Comparison of ENCODE assay signal across 1 cellular context in the genomic region with DNA sequence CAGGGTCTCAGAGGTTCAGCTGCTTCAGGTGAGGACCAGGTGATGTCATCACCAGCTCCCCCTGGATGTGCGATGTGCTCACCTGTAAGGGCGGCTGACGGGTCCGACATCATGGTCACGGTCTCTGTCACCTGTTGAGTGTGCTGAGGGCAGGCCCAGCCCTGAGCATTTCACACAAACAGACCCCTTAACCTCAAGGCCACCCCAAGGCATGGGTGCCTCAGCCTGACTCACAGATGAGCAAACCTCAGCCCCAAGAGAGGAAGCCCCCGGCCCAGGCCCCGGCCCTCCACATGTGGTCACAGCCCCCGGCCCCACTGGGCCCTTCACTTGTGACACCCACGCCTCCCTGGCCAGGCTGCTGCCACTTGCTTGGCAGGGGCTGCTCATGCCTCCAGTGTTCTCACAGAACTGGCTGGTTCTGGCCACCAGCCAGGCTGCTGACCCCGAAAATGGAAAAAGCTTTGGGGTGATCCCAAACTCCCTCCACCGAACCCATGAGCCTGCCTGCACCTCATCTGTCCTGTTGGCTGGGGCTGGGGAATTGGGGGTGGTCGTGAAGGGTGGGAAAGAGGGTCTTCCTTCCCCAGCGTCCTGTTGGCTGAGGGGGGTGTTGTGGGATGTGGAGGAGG.
A peak's percentile ranks its signal among the peaks of the same experiment; 100 is the strongest.
TF ChIP-seq lines count a peak whose summit lies in the region.

No MANE protein-coding gene starts in this region.

TF ChIP-seq in HepG2, 621 proteins besides CTCF, POLR2A, EP300 and RAD21 (continued from another document):
- peak; percentile 55 for TF ChIP-seq CREB1 (IDR thresholded peaks at IDR 0.05)
- no peak for TF ChIP-seq CREB1 (CRISPR knock-in tag; IDR thresholded peaks at IDR 0.05)
- TF ChIP-seq RELA (CRISPR knock-in tag; IDR thresholded peaks at IDR 0.05), result no peak
- peak; percentile 57 for TF ChIP-seq ATF7 (IDR thresholded peaks at IDR 0.05)
- no peak for TF ChIP-seq ATF7 (CRISPR knock-in tag; IDR thresholded peaks at IDR 0.05)
- TF ChIP-seq NR2C2 (CRISPR knock-in tag; IDR thresholded peaks at IDR 0.05; ENCODE audit: borderline replicate concordance), result no peak
- TF ChIP-seq HNF1B (CRISPR knock-in tag; IDR thresholded peaks at IDR 0.05), result no peak
- TF ChIP-seq ZFX (CRISPR knock-in tag; IDR thresholded peaks at IDR 0.05; ENCODE audit: low read depth), result no peak
- TF ChIP-seq CBX2 (IDR thresholded peaks at IDR 0.05; ENCODE audit: low read depth, low read length), result no peak
- TF ChIP-seq CBX2 (CRISPR knock-in tag; IDR thresholded peaks at IDR 0.05; ENCODE audit: low read depth), result no peak
- no peak for TF ChIP-seq ZNF777 (CRISPR knock-in tag; IDR thresholded peaks at IDR 0.05)
